ENCODE assay signal across 21 cellular contexts in genomic region chr5:143168877-143169810, GRCh38.
"Had no signal": no experiment of that assay in that cellular context is flagged by ENCODE, and none has a peak within 500 bp of the region (broad histone marks: within the 10 kb centered on the region; RNA-seq: fewer than 3 reads in every experiment).

No MANE protein-coding gene starts in this region.

- H3K27me3 Mint-ChIP-seq: activated B cell treated with CpG ODN at 0.5 μM for 24 hours; activated CD4-positive, alpha-beta T cell treated with anti-CD3 and anti-CD28 coated beads, Interleukin-2, amount 10 ng/mL, durations not matched to agents 24 days and 14 days; activated CD8-positive, alpha-beta memory T cell treated with anti-CD3 and anti-CD28 coated beads, Interleukin-2, amount 10 ng/mL, durations not matched to agents 7 days and 5 days; activated naive CD4-positive, alpha-beta T cell treated with anti-CD3 and anti-CD28 coated beads, Interleukin-2, amount 50 U/mL, for 24 hours; activated T-cell treated with anti-CD3 and anti-CD28 coated beads, Interleukin-2, amount 50 U/mL, for 24 hours had no signal

- H3K27ac Mint-ChIP-seq: activated B cell treated with CpG ODN at 0.5 μM for 24 hours; activated CD4-positive, alpha-beta T cell treated with anti-CD3 and anti-CD28 coated beads, Interleukin-2, amount 10 ng/mL, durations not matched to agents 24 days and 14 days; activated CD8-positive, alpha-beta memory T cell treated with anti-CD3 and anti-CD28 coated beads, Interleukin-2, amount 10 ng/mL, durations not matched to agents 7 days and 5 days; activated naive CD4-positive, alpha-beta T cell treated with anti-CD3 and anti-CD28 coated beads, Interleukin-2, amount 50 U/mL, for 24 hours; activated T-cell treated with anti-CD3 and anti-CD28 coated beads, Interleukin-2, amount 50 U/mL, for 24 hours; activated T-helper 1 cell treated with anti-CD3 and anti-CD28 coated beads, Interleukin-12 subunit alpha, Interleukin-12 subunit beta, Interleukin-2, Interleukin-4 antibody, amounts not matched to agents 30 ng/mL and 10 ng/mL and 1 ng/mL, durations not matched to agents 14 hours and 24 hours and 36 hours; T-helper 1 cell treated with Interleukin-12 subunit alpha and Interleukin-12 subunit beta and Interleukin-4 antibody, amounts not matched to agents 30 μg/mL and 1 μg/mL, for 36 hours had no signal

- ATAC-seq: activated CD8-positive, alpha-beta memory T cell treated with anti-CD3 and anti-CD28 coated beads, Interleukin-2, amount 10 ng/mL, durations not matched to agents 7 days and 5 days; body of pancreas; PC-3 had no signal

- H3K9me3 ChIP-seq: ascending aorta, body of pancreas had no signal

- H3K27ac ChIP-seq: ascending aorta, body of pancreas had no signal

- DNase-seq: activated B cell treated with CpG ODN at 0.5 μM for 24 hours; activated CD4-positive, alpha-beta T cell treated with anti-CD3 and anti-CD28 coated beads for 1 hour; activated CD4-positive, alpha-beta T cell treated with anti-CD3 and anti-CD28 coated beads, Interleukin-2, amount 10 ng/mL, durations not matched to agents 24 days and 14 days; activated CD4-positive, alpha-beta T cell treated with anti-CD3 and anti-CD28 coated beads, Interleukin-2, amount 50 U/mL, for 48 hours; activated CD8-positive, alpha-beta memory T cell treated with anti-CD3 and anti-CD28 coated beads, Interleukin-2, amount 10 ng/mL, durations not matched to agents 7 days and 5 days; activated effector memory CD4-positive, alpha-beta T cell treated with Interleukin-2 at 50 U/mL for 16 hours; activated naive CD4-positive, alpha-beta T cell; activated T-cell treated with anti-CD3 and anti-CD28 coated beads, Interleukin-2, amount 50 U/mL, for 24 hours; body of pancreas; Kasumi-1; NCI-H1092; NCI-H1417; NCI-H1930; NCI-H510A treated with DMSO at 0.1 percent for 48 hours; PC-3; SHP77 treated with DMSO at 0.1 percent for 48 hours had no signal

- H3K36me3 ChIP-seq: ascending aorta had no signal

- H3K36me3 Mint-ChIP-seq: activated CD8-positive, alpha-beta memory T cell treated with anti-CD3 and anti-CD28 coated beads, Interleukin-2, amount 10 ng/mL, durations not matched to agents 7 days and 5 days had no signal

- FAIRE-seq: RCC 7860 had no signal

- H3K4me3 ChIP-seq: ascending aorta, body of pancreas had no signal

- H3K27me3 ChIP-seq: ascending aorta, body of pancreas had no signal

- H3K4me3 Mint-ChIP-seq: activated B cell treated with CpG ODN at 0.5 μM for 24 hours; activated CD4-positive, alpha-beta T cell treated with anti-CD3 and anti-CD28 coated beads, Interleukin-2, amount 10 ng/mL, durations not matched to agents 24 days and 14 days; activated CD8-positive, alpha-beta memory T cell treated with anti-CD3 and anti-CD28 coated beads, Interleukin-2, amount 10 ng/mL, durations not matched to agents 7 days and 5 days; activated naive CD4-positive, alpha-beta T cell treated with anti-CD3 and anti-CD28 coated beads, Interleukin-2, amount 50 U/mL, for 24 hours; activated T-cell treated with anti-CD3 and anti-CD28 coated beads, Interleukin-2, amount 50 U/mL, for 24 hours; activated T-helper 1 cell treated with anti-CD3 and anti-CD28 coated beads, Interleukin-12 subunit alpha, Interleukin-12 subunit beta, Interleukin-2, Interleukin-4 antibody, amounts not matched to agents 30 ng/mL and 10 ng/mL and 1 ng/mL, durations not matched to agents 14 hours and 24 hours and 36 hours; T-helper 1 cell treated with Interleukin-12 subunit alpha and Interleukin-12 subunit beta and Interleukin-4 antibody, amounts not matched to agents 30 μg/mL and 1 μg/mL, for 36 hours had no signal

- H3K9me3 Mint-ChIP-seq: activated B cell treated with CpG ODN at 0.5 μM for 24 hours; activated CD4-positive, alpha-beta T cell treated with anti-CD3 and anti-CD28 coated beads, Interleukin-2, amount 10 ng/mL, durations not matched to agents 24 days and 14 days; activated naive CD4-positive, alpha-beta T cell treated with anti-CD3 and anti-CD28 coated beads, Interleukin-2, amount 50 U/mL, for 24 hours; activated T-cell treated with anti-CD3 and anti-CD28 coated beads, Interleukin-2, amount 50 U/mL, for 24 hours; activated T-helper 1 cell treated with anti-CD3 and anti-CD28 coated beads, Interleukin-12 subunit alpha, Interleukin-12 subunit beta, Interleukin-2, Interleukin-4 antibody, amounts not matched to agents 30 ng/mL and 10 ng/mL and 1 ng/mL, durations not matched to agents 14 hours and 24 hours and 36 hours; T-helper 1 cell treated with Interleukin-12 subunit alpha and Interleukin-12 subunit beta and Interleukin-4 antibody, amounts not matched to agents 30 μg/mL and 1 μg/mL, for 36 hours had no signal

- H3K4me1 Mint-ChIP-seq: activated CD8-positive, alpha-beta memory T cell treated with anti-CD3 and anti-CD28 coated beads, Interleukin-2, amount 10 ng/mL, durations not matched to agents 7 days and 5 days had no signal
